In genomic region chr13:76116931-76117330, GRCh38 we compare ENCODE assay signal across 13 cellular contexts.
A peak's percentile ranks its signal among the peaks of the same experiment; 100 is the strongest.
DNase-seq lines count a peak whose midpoint lies in the region; TF ChIP-seq lines count a peak whose summit lies in the region.
"Had no signal": no experiment of that assay in that cellular context is flagged by ENCODE, and none has a peak within 500 bp of the region (broad histone marks: within the 10 kb centered on the region; RNA-seq: fewer than 3 reads in every experiment).

No MANE protein-coding gene starts in this region.

- H3K27me3 Mint-ChIP-seq in brain = no peaks in the 10 kb centered on the region
- peaks cover 4% of the 10 kb centered on the region for H3K27me3 Mint-ChIP-seq in nephron (ENCODE audit: low read depth)
- H3K27me3 Mint-ChIP-seq: B cell had no signal

- no peak overlapping the region for H3K27ac ChIP-seq in substantia nigra (ENCODE audit: low read depth, low read length, poor library complexity, severe bottlenecking)
- H3K27ac ChIP-seq: BLaER1 treated with 17β-estradiol and CSF1 and Interleukin-3, amounts not matched to agents 10 nM and 100 nM had no signal

- DNase-seq in fibroblast of peridontal ligament (ENCODE audit: extremely low read depth) (peak; percentile 70), substantia nigra (lab: John Stamatoyannopoulos, UW) (no peak), NCI-H2107 (lab: John Stamatoyannopoulos, UW) (no peak)
- DNase-seq in stimulated activated CD4-positive, alpha-beta T cell treated with anti-CD3 and anti-CD28 coated beads, Interleukin-15, amount 100 ng/mL, for 24 hours = no peak
- DNase-seq: Calu3; CD8-positive, alpha-beta T cell; DMS79 treated with DMSO at 0.1 percent for 48 hours; GF-D8; H9 had no signal

- no peaks in the 10 kb centered on the region for H3K36me3 Mint-ChIP-seq in brain
- H3K36me3 Mint-ChIP-seq in nephron (ENCODE audit: low read depth) = no peaks in the 10 kb centered on the region
- H3K36me3 Mint-ChIP-seq: CD8-positive, alpha-beta T cell had no signal

- no peak for TF ChIP-seq CTCF in brain (conservative IDR thresholded peaks at IDR 0.05)
- no peak for TF ChIP-seq CTCF in nephron (IDR thresholded peaks at IDR 0.05; ENCODE audit: unreplicated experiment in 3 of 3)

- no peaks in the 10 kb centered on the region for H3K4me1 Mint-ChIP-seq in brain
- H3K4me1 Mint-ChIP-seq in nephron = peaks cover 6% of the 10 kb centered on the region
- H3K4me1 Mint-ChIP-seq: B cell, H9 had no signal

- H3K4me3 Mint-ChIP-seq in brain (no peak overlapping the region), nephron (no peak overlapping the region)
- H3K4me3 Mint-ChIP-seq: B cell; CD8-positive, alpha-beta T cell; H9 had no signal

- H3K9me3 Mint-ChIP-seq in brain (peaks cover 14 to 32% (median 17%) of the 10 kb centered on the region in 5 experiments), nephron (peaks cover 22% of the 10 kb centered on the region)

- H3K27ac Mint-ChIP-seq in brain (peak overlapping the region in 3 of 5 experiments; percentile 33 to 62 (median 41)), nephron (peak overlapping the region in 2 of 3 experiments; percentile 59 to 83)
- H3K27ac Mint-ChIP-seq: B cell; CD8-positive, alpha-beta T cell; H9 had no signal
